In genomic region chr17:7215652-7216139, GRCh38 we compare ENCODE assay signal across 8 cellular contexts. TPM values are rescaled to one million over a fixed set of nuclear protein-coding genes. Genes with fewer than 3 reads are reported as not detected.
DNase-seq lines count a peak whose midpoint lies in the region; ATAC-seq and TF ChIP-seq lines count a peak whose summit lies in the region.

No MANE protein-coding gene starts in this region.

- peak overlapping the region; percentile 91 for H3K27ac Mint-ChIP-seq in activated naive CD8-positive, alpha-beta T cell

- H3K4me1 ChIP-seq in iPS-18a (ENCODE audit: control insufficient read depth, low read depth, low read length) (peaks cover 60% of the 10 kb centered on the region), tibial artery (peaks cover 0 to 61% (median 42%) of the 10 kb centered on the region in 4 donors)

- no peak for TF ChIP-seq CTCF in tibial artery (IDR thresholded peaks at IDR 0.05)

- H3K36me3 ChIP-seq in iPS-18a (ENCODE audit: control insufficient read depth, low read depth, low read length) (no peaks in the 10 kb centered on the region), tibial artery (no peaks in the 10 kb centered on the region)

- ATAC-seq in activated T-cell treated with anti-CD3 and anti-CD28 coated beads, Interleukin-2, amount 50 U/mL, for 4 hours: no peak
- ATAC-seq in GM21423 (IDR thresholded peaks at IDR 0.05; ENCODE audit: unreplicated experiment): no peak

- H3K4me1 Mint-ChIP-seq in activated T-cell treated with anti-CD3 and anti-CD28 coated beads, Interleukin-2, amount 50 U/mL, for 4 hours (ENCODE audit: low read depth): peaks cover 67% of the 10 kb centered on the region
- peaks cover 70% of the 10 kb centered on the region for H3K4me1 Mint-ChIP-seq in activated naive CD8-positive, alpha-beta T cell (ENCODE audit: low read depth)

- H3K9me3 ChIP-seq in iPS-18a (ENCODE audit: control insufficient read depth, low read depth, low read length) (no peaks in the 10 kb centered on the region), tibial artery (no peaks in the 10 kb centered on the region)

- peak overlapping the region; percentile 37 for H3K4me3 Mint-ChIP-seq in activated T-cell treated with anti-CD3 and anti-CD28 coated beads, Interleukin-2, amount 50 U/mL, for 4 hours
- peak overlapping the region; percentile 89 for H3K4me3 Mint-ChIP-seq in activated naive CD8-positive, alpha-beta T cell

- no peaks in the 10 kb centered on the region for H3K9me3 Mint-ChIP-seq in activated T-cell treated with anti-CD3 and anti-CD28 coated beads, Interleukin-2, amount 50 U/mL, for 4 hours
- no peaks in the 10 kb centered on the region for H3K9me3 Mint-ChIP-seq in activated naive CD8-positive, alpha-beta T cell (ENCODE audit: low read depth)

- H3K27ac ChIP-seq in iPS-18a (ENCODE audit: low read length) (peak overlapping the region; percentile 80), tibial artery (peak overlapping the region; percentile 59 to 64)

- DNase-seq in activated T-cell treated with anti-CD3 and anti-CD28 coated beads, Interleukin-2, amount 50 U/mL, for 4 hours: no peak
- no peak for DNase-seq in activated T-cell treated with anti-CD3 and anti-CD28 coated beads, Interleukin-2, amount 50 U/mL, for 1 hour
- DNase-seq in tibial artery: no peak
- no peak for DNase-seq in NCI-H526 treated with DMSO at 0.1 percent for 48 hours (lab: John Stamatoyannopoulos, UW)
- DNase-seq in epidermal melanocyte (ENCODE audit: insufficient read length, low spot score): no peak

- H3K4me3 ChIP-seq in iPS-18a (ENCODE audit: low read length) (peak overlapping the region; percentile 89), tibial artery (peak overlapping the region in 1 of 2 donors; percentile 49)

- no peaks in the 10 kb centered on the region for H3K36me3 Mint-ChIP-seq in activated T-cell treated with anti-CD3 and anti-CD28 coated beads, Interleukin-2, amount 50 U/mL, for 4 hours (ENCODE audit: insufficient read depth)
- no peaks in the 10 kb centered on the region for H3K36me3 Mint-ChIP-seq in activated naive CD8-positive, alpha-beta T cell

- H3K27me3 ChIP-seq in iPS-18a (ENCODE audit: control insufficient read depth, insufficient read depth, low read length) (no peaks in the 10 kb centered on the region), tibial artery (peaks cover 0 to 30% of the 10 kb centered on the region in 2 donors)

- H3K9ac ChIP-seq in iPS-18a (ENCODE audit: low read length): peak overlapping the region; percentile 36

- peaks cover 6% of the 10 kb centered on the region for H3K27me3 Mint-ChIP-seq in activated T-cell treated with anti-CD3 and anti-CD28 coated beads, Interleukin-2, amount 50 U/mL, for 4 hours (ENCODE audit: low read depth)
- H3K27me3 Mint-ChIP-seq in activated naive CD8-positive, alpha-beta T cell: no peaks in the 10 kb centered on the region

- intact Hi-C loops in tibial artery (cut with DNase I; ENCODE audit: low total_unique reads): no loop called here

RNA-seq across cellular contexts. Expression of gene DLG4, which starts 3.9 kb away (rescaled TPM):
- total RNA-seq in activated T-cell treated with anti-CD3 and anti-CD28 coated beads, Interleukin-2, amount 50 U/mL, for 4 hours: 1 to 10 TPM; 4.2 to 6.5 (median 5.7) TPM

RNA-seq across cellular contexts. Expression of gene ACADVL, which starts 4.0 kb away (rescaled TPM):
- 100 to 1,000 TPM; 161 to 222 (median 174) TPM for total RNA-seq in activated T-cell treated with anti-CD3 and anti-CD28 coated beads, Interleukin-2, amount 50 U/mL, for 4 hours

RNA-seq across cellular contexts. Expression of gene DVL2, which starts 18.6 kb away (rescaled TPM):
- 10 to 100 TPM; 62.9 to 65.3 (median 63.2) TPM for total RNA-seq in activated T-cell treated with anti-CD3 and anti-CD28 coated beads, Interleukin-2, amount 50 U/mL, for 4 hours

RNA-seq across cellular contexts. Expression of gene PHF23, which starts 23.6 kb away (rescaled TPM):
- 10 to 100 TPM; 42.6 to 47.6 (median 43.0) TPM for total RNA-seq in activated T-cell treated with anti-CD3 and anti-CD28 coated beads, Interleukin-2, amount 50 U/mL, for 4 hours

RNA-seq across cellular contexts. Expression of gene GABARAP, which starts 26.6 kb away (rescaled TPM):
- 100 to 1,000 TPM; 114 to 136 (median 133) TPM for total RNA-seq in activated T-cell treated with anti-CD3 and anti-CD28 coated beads, Interleukin-2, amount 50 U/mL, for 4 hours
